Comparison of ENCODE assay signal across 22 cellular contexts in genomic region chr22:40751250-40751649, GRCh38.
DNase-seq lines count a peak whose midpoint lies in the region; ATAC-seq and TF ChIP-seq lines count a peak whose summit lies in the region.
"Had no signal": no experiment of that assay in that cellular context is flagged by ENCODE, and none has a peak within 500 bp of the region (broad histone marks: within the 10 kb centered on the region; RNA-seq: fewer than 3 reads in every experiment).

No MANE protein-coding gene starts in this region.

- H3K4me1 Mint-ChIP-seq in mesothelial cell of epicardium, result peaks cover 25% of the 10 kb centered on the region

- H3K36me3 ChIP-seq in suprapubic skin, result no peaks in the 10 kb centered on the region
- H3K36me3 ChIP-seq: Peyer's patch, SJSA1 had no signal

- H3K9me3 Mint-ChIP-seq in mesothelial cell of epicardium, result peaks cover 3% of the 10 kb centered on the region

- no peak for TF ChIP-seq EP300 in suprapubic skin (IDR thresholded peaks at IDR 0.05)

- H3K36me3 Mint-ChIP-seq in mesothelial cell of epicardium, result peaks cover 2% of the 10 kb centered on the region

- TF ChIP-seq CTCF in mesothelial cell of epicardium (IDR thresholded peaks at IDR 0.05; ENCODE audit: unreplicated experiment) (no peak), suprapubic skin (IDR thresholded peaks at IDR 0.05) (no peak)

- no peak overlapping the region for H3K4me3 ChIP-seq in suprapubic skin
- H3K4me3 ChIP-seq: Peyer's patch, SJSA1 had no signal

- ATAC-seq in Right ventricle myocardium superior (ENCODE audit: poor library complexity) (peak; percentile 71), GM21737 (IDR thresholded peaks at IDR 0.05; ENCODE audit: unreplicated experiment) (no peak)

- H3K27ac ChIP-seq in suprapubic skin, result peak overlapping the region; percentile 53
- H3K27ac ChIP-seq: KMS-11, Peyer's patch, SJSA1 had no signal

- peaks cover 7% of the 10 kb centered on the region for H3K4me1 ChIP-seq in suprapubic skin
- H3K4me1 ChIP-seq: Peyer's patch had no signal

- no peak overlapping the region for H3K4me3 Mint-ChIP-seq in mesothelial cell of epicardium

- 70% methylated on average over 3 of the region's 3 CpGs for WGBS in suprapubic skin

- no peak for TF ChIP-seq POLR2A in suprapubic skin (IDR thresholded peaks at IDR 0.05)

- intact Hi-C loops in Right ventricle myocardium superior (cut with DNase I) (no loop called here), cardiac septum (cut with DNase I) (no loop called here)

- DNase-seq in Right ventricle myocardium superior (no peak), cardiac septum (ENCODE audit: low spot score) (no peak), mesothelial cell of epicardium (ENCODE audit: low spot score in 2 of 2, unreplicated experiment in 2 of 2) (no peak), suprapubic skin (ENCODE audit: low spot score in 2 of 2) (no peak), H4 (ENCODE audit: low spot score) (no peak), DMS 273 (lab: John Stamatoyannopoulos, UW; ENCODE audit: unreplicated experiment) (no peak), NCI-H1048 (lab: John Stamatoyannopoulos, UW) (no peak)
- DNase-seq: 8988T, ACHN, Calu3, DMS153, IMR-90, NCI-H1092, NCI-H1417 treated with DMSO at 0.1 percent for 48 hours, NCI-H1694 treated with DMSO at 0.1 percent for 48 hours, NCI-H2081, NCI-H2227 treated with DMSO at 0.1 percent for 48 hours, NCI-H526 treated with DMSO at 0.1 percent for 48 hours, Peyer's patch had no signal

- H3K27ac Mint-ChIP-seq in mesothelial cell of epicardium, result peak overlapping the region; percentile 73

- H3K27me3 ChIP-seq in suprapubic skin, result no peaks in the 10 kb centered on the region
- H3K27me3 ChIP-seq: Peyer's patch, SJSA1 had no signal

- no peaks in the 10 kb centered on the region for H3K9me3 ChIP-seq in suprapubic skin
- H3K9me3 ChIP-seq: Peyer's patch, SJSA1 had no signal

- H3K27me3 Mint-ChIP-seq in mesothelial cell of epicardium (ENCODE audit: low read depth), result no peaks in the 10 kb centered on the region
